ENCODE assay signal across 15 cellular contexts in genomic region chr13:29170451-29171082, GRCh38.
DNase-seq lines count a peak whose midpoint lies in the region; ATAC-seq and TF ChIP-seq lines count a peak whose summit lies in the region.
"Had no signal": no experiment of that assay in that cellular context is flagged by ENCODE, and none has a peak within 500 bp of the region (broad histone marks: within the 10 kb centered on the region; RNA-seq: fewer than 3 reads in every experiment).

No MANE protein-coding gene starts in this region.

- no peak for DNase-seq in heart left ventricle
- DNase-seq in left ventricle myocardium inferior, result no peak
- DNase-seq in DMS 273 treated with DMSO at 0.1 percent for 48 hours (lab: John Stamatoyannopoulos, UW), result peak; percentile 65
- no peak for DNase-seq in mesenchymal stem cell
- no peak for DNase-seq in activated naive CD4-positive, alpha-beta T cell treated with anti-CD3 and anti-CD28 coated beads, Interleukin-2, amount 50 U/mL, for 72 hours (ENCODE audit: low spot score in 2 of 2)
- no peak for DNase-seq in NCI-H146 (lab: John Stamatoyannopoulos, UW)
- no peak for DNase-seq in activated T-cell treated with anti-CD3 and anti-CD28 coated beads, Interleukin-2, amount 50 U/mL, for 72 hours
- DNase-seq: C1 segment of cervical spinal cord; CD4-positive, alpha-beta T cell; DND-41; GF-D8; HCEC 1CT; HFFc6 had no signal

- ATAC-seq in heart left ventricle, result peak in 3 of 4 donors; percentile 47 to 66 (median 58)
- no peak for ATAC-seq in activated naive CD4-positive, alpha-beta T cell treated with anti-CD3 and anti-CD28 coated beads, Interleukin-2, amount 50 U/mL, for 72 hours
- ATAC-seq in activated T-cell treated with anti-CD3 and anti-CD28 coated beads, Interleukin-2, amount 50 U/mL, for 72 hours (replicated peaks in 1 of 2), result no peak

- no peak overlapping the region for H3K4me3 Mint-ChIP-seq in activated T-cell treated with anti-CD3 and anti-CD28 coated beads, Interleukin-2, amount 50 U/mL, for 72 hours
- H3K4me3 Mint-ChIP-seq: B cell; CD4-positive, alpha-beta T cell; HFFc6 had no signal

- H3K4me1 Mint-ChIP-seq in activated T-cell treated with anti-CD3 and anti-CD28 coated beads, Interleukin-2, amount 50 U/mL, for 72 hours (ENCODE audit: low read depth), result no peaks in the 10 kb centered on the region
- H3K4me1 Mint-ChIP-seq: B cell had no signal

- no peaks in the 10 kb centered on the region for H3K36me3 Mint-ChIP-seq in activated naive CD4-positive, alpha-beta T cell treated with anti-CD3 and anti-CD28 coated beads, Interleukin-2, amount 50 U/mL, for 72 hours
- H3K36me3 Mint-ChIP-seq in activated T-cell treated with anti-CD3 and anti-CD28 coated beads, Interleukin-2, amount 50 U/mL, for 72 hours (ENCODE audit: insufficient read depth in 2 of 2), result no peaks in the 10 kb centered on the region

- H3K79me1 ChIP-seq in mesenchymal stem cell (replicated peaks; ENCODE audit: low read length, poor library complexity, severe bottlenecking), result no peaks in the 10 kb centered on the region

- H3K36me3 ChIP-seq in heart left ventricle, result no peaks in the 10 kb centered on the region
- no peaks in the 10 kb centered on the region for H3K36me3 ChIP-seq in left ventricle myocardium inferior
- H3K36me3 ChIP-seq in mesenchymal stem cell (ENCODE audit: control insufficient read depth in 1 of 2, insufficient read depth in 2 of 2, low read depth in 1 of 2, low read length in 2 of 2), result no peaks in the 10 kb centered on the region

- H4K91ac ChIP-seq in mesenchymal stem cell (ENCODE audit: low read length), result no peak overlapping the region

- no peak overlapping the region for H3K14ac ChIP-seq in mesenchymal stem cell (ENCODE audit: low read length in 2 of 2)

- H3K4me3 ChIP-seq in heart left ventricle, result no peak overlapping the region
- H3K4me3 ChIP-seq in left ventricle myocardium inferior, result no peak overlapping the region
- H3K4me3 ChIP-seq in mesenchymal stem cell (ENCODE audit: insufficient read depth in 1 of 2, low read depth in 1 of 2, low read length in 2 of 2), result no peak overlapping the region

- no peaks in the 10 kb centered on the region for H3K27me3 ChIP-seq in heart left ventricle
- H3K27me3 ChIP-seq in left ventricle myocardium inferior (ENCODE audit: low read depth), result no peaks in the 10 kb centered on the region
- H3K27me3 ChIP-seq in mesenchymal stem cell (ENCODE audit: control insufficient read depth in 1 of 2, insufficient read depth in 1 of 2, low read length in 2 of 2), result no peaks in the 10 kb centered on the region

- no peaks in the 10 kb centered on the region for H3K9me3 ChIP-seq in heart left ventricle
- no peaks in the 10 kb centered on the region for H3K9me3 ChIP-seq in left ventricle myocardium inferior (replicated peaks)
- no peaks in the 10 kb centered on the region for H3K9me3 ChIP-seq in mesenchymal stem cell (ENCODE audit: control insufficient read depth, low read length)

- 42 to 55% (median 51%) methylated on average over 4 of the region's 4 CpGs for WGBS in heart left ventricle, 4 donors
- WGBS in mesenchymal stem cell, result 84% methylated on average over 4 of the region's 4 CpGs

- H3K4ac ChIP-seq in mesenchymal stem cell (ENCODE audit: low read depth in 1 of 2, low read length in 2 of 2), result no peak overlapping the region

- H2BK12ac ChIP-seq in mesenchymal stem cell (ENCODE audit: low read length in 2 of 2), result no peak overlapping the region

- no peak overlapping the region for H2BK5ac ChIP-seq in mesenchymal stem cell (ENCODE audit: low read depth, low read length, poor library complexity, severe bottlenecking)

- H3K18ac ChIP-seq in mesenchymal stem cell (ENCODE audit: low read depth in 1 of 2, low read length in 2 of 2), result peak overlapping the region in 1 of 2 experiments; percentile 21

- H3K27ac Mint-ChIP-seq in activated naive CD4-positive, alpha-beta T cell treated with anti-CD3 and anti-CD28 coated beads, Interleukin-2, amount 50 U/mL, for 72 hours, result no peak overlapping the region
- H3K27ac Mint-ChIP-seq in activated T-cell treated with anti-CD3 and anti-CD28 coated beads, Interleukin-2, amount 50 U/mL, for 72 hours, result no peak overlapping the region
- H3K27ac Mint-ChIP-seq: B cell; CD4-positive, alpha-beta T cell; HFFc6 had no signal

- no peak overlapping the region for H4K8ac ChIP-seq in mesenchymal stem cell (ENCODE audit: low read length)

- no peak overlapping the region for H3K23ac ChIP-seq in mesenchymal stem cell (ENCODE audit: low read length in 2 of 2)

- no peak overlapping the region for H2AFZ ChIP-seq in mesenchymal stem cell (ENCODE audit: low read depth, low read length)

- no peak overlapping the region for H2AK5ac ChIP-seq in mesenchymal stem cell (ENCODE audit: low read length, severe bottlenecking)

- H3K4me1 ChIP-seq in heart left ventricle, result peaks cover 0 to 10% (median 3%) of the 10 kb centered on the region in 12 donors
- peaks cover 12% of the 10 kb centered on the region for H3K4me1 ChIP-seq in left ventricle myocardium inferior
- no peaks in the 10 kb centered on the region for H3K4me1 ChIP-seq in mesenchymal stem cell (ENCODE audit: control insufficient read depth, insufficient read depth, low read depth, low read length)

- TF ChIP-seq CTCF in heart left ventricle (IDR thresholded peaks at IDR 0.05) (no peak), left ventricle myocardium inferior (IDR thresholded peaks at IDR 0.05; ENCODE audit: borderline replicate concordance) (no peak), VCaP (conservative IDR thresholded peaks at IDR 0.05) (no peak)

- peak overlapping the region; percentile 16 for H3K4me2 ChIP-seq in mesenchymal stem cell (ENCODE audit: low read length, poor library complexity, severe bottlenecking)

- H3K27ac ChIP-seq in heart left ventricle (no peak overlapping the region), left ventricle myocardium inferior (replicated peaks) (no peak overlapping the region), VCaP (peak overlapping the region; percentile 80), mesenchymal stem cell (ENCODE audit: low read length, poor library complexity, severe bottlenecking) (no peak overlapping the region)

- intact Hi-C loops in heart left ventricle (cut with DNase I), result no loop called here
- intact Hi-C loops in left ventricle myocardium inferior (cut with micrococcal nuclease), result no loop called here

- H3K9me3 Mint-ChIP-seq in activated naive CD4-positive, alpha-beta T cell treated with anti-CD3 and anti-CD28 coated beads, Interleukin-2, amount 50 U/mL, for 72 hours, result peaks cover 0 to 4% of the 10 kb centered on the region in 2 donors
- H3K9me3 Mint-ChIP-seq in activated T-cell treated with anti-CD3 and anti-CD28 coated beads, Interleukin-2, amount 50 U/mL, for 72 hours, result no peaks in the 10 kb centered on the region
- H3K9me3 Mint-ChIP-seq: CD4-positive, alpha-beta T cell; HFFc6 had no signal

- no peak overlapping the region for H3K9ac ChIP-seq in mesenchymal stem cell (ENCODE audit: low read length)

- no peaks in the 10 kb centered on the region for H3K27me3 Mint-ChIP-seq in activated T-cell treated with anti-CD3 and anti-CD28 coated beads, Interleukin-2, amount 50 U/mL, for 72 hours (ENCODE audit: low read depth)
- H3K27me3 Mint-ChIP-seq: CD4-positive, alpha-beta T cell had no signal

- TF ChIP-seq POLR2A in heart left ventricle (IDR thresholded peaks at IDR 0.05), result no peak

- H2BK120ac ChIP-seq in mesenchymal stem cell (ENCODE audit: low read depth, low read length), result no peak overlapping the region

- no peak overlapping the region for H2BK15ac ChIP-seq in mesenchymal stem cell (ENCODE audit: low read depth, poor library complexity, severe bottlenecking)

Comparison
In these comparisons a context has a peak if more than half of its experiments do, and no peak if none do; other contexts are left out.
1. ATAC-seq: peak in heart left ventricle (3 of 4); none in activated naive CD4-positive, alpha-beta T cell treated with anti-CD3 and anti-CD28 coated beads, Interleukin-2, amount 50 U/mL, for 72 hours (0 of 2) and activated T-cell treated with anti-CD3 and anti-CD28 coated beads, Interleukin-2, amount 50 U/mL, for 72 hours (0 of 2).